Comparison of ENCODE assay signal across 9 cellular contexts in genomic region chr19:3760871-3761361, GRCh38. TPM values are rescaled to one million over a fixed set of nuclear protein-coding genes. Genes with fewer than 3 reads are reported as not detected.
A peak's percentile ranks its signal among the peaks of the same experiment; 100 is the strongest.
DNase-seq lines count a peak whose midpoint lies in the region; ATAC-seq and TF ChIP-seq lines count a peak whose summit lies in the region.
"Had no signal": no experiment of that assay in that cellular context is flagged by ENCODE, and none has a peak within 500 bp of the region (broad histone marks: within the 10 kb centered on the region; RNA-seq: fewer than 3 reads in every experiment).

No MANE protein-coding gene starts in this region.

- no peak for ATAC-seq in PC-3

- peaks cover 21% of the 10 kb centered on the region for H3K36me3 Mint-ChIP-seq in Calu3 (ENCODE audit: insufficient read depth, unreplicated experiment)
- peaks cover 2% of the 10 kb centered on the region for H3K36me3 Mint-ChIP-seq in neural progenitor cell

- H3K27me3 ChIP-seq in PC-3 (ENCODE audit: low read length): no peaks in the 10 kb centered on the region
- H3K27me3 ChIP-seq in ectodermal cell (ENCODE audit: control insufficient read depth, insufficient read depth, low read length, poor library complexity, severe bottlenecking): no peaks in the 10 kb centered on the region
- no peaks in the 10 kb centered on the region for H3K27me3 ChIP-seq in neural progenitor cell

- H3K4me2 ChIP-seq in PC-3 (ENCODE audit: low read length) (peak overlapping the region; percentile 94), neural progenitor cell (peak overlapping the region; percentile 85)

- CTCF ChIA-PET in Calu3 (lab: Charles Lee): interaction anchor here (2.3 kb wide), 1 partner anchor 52 kb away, joined by 7 read pairs; the partner anchor contains the start of gene TJP3
- CTCF ChIA-PET in PC-3 (lab: Charles Lee): no interaction called here

- H3K27ac ChIP-seq in PC-3 (ENCODE audit: low read length) (no peak overlapping the region), ectodermal cell (ENCODE audit: insufficient read depth, low read depth, low read length, poor library complexity, severe bottlenecking) (no peak overlapping the region), neural progenitor cell (no peak overlapping the region)

- H3K27me3 Mint-ChIP-seq in Calu3 (ENCODE audit: unreplicated experiment): no peaks in the 10 kb centered on the region
- H3K27me3 Mint-ChIP-seq in neural progenitor cell (ENCODE audit: insufficient read depth, low read depth): no peaks in the 10 kb centered on the region

- no peak for TF ChIP-seq CTCF in Calu3 (IDR thresholded peaks at IDR 0.05; ENCODE audit: unreplicated experiment)
- TF ChIP-seq CTCF in PC-3 (conservative IDR thresholded peaks at IDR 0.05; ENCODE audit: low read depth, low read length): no peak
- TF ChIP-seq CTCF in neural progenitor cell (IDR thresholded peaks at IDR 0.05): no peak

- no peaks in the 10 kb centered on the region for H4K20me1 ChIP-seq in PC-3 (ENCODE audit: low read length)
- H4K20me1 ChIP-seq in neural progenitor cell (ENCODE audit: low read depth): no peaks in the 10 kb centered on the region

- H3K9me3 Mint-ChIP-seq in Calu3 (ENCODE audit: low read depth, unreplicated experiment) (no peaks in the 10 kb centered on the region), neural progenitor cell (no peaks in the 10 kb centered on the region)

- H3F3A ChIP-seq in PC-3 (ENCODE audit: low read length, unreplicated experiment): no peaks in the 10 kb centered on the region
- H3F3A ChIP-seq in neural progenitor cell (ENCODE audit: low read depth): peaks cover 8% of the 10 kb centered on the region

- POLR2A ChIA-PET in PC-3 (lab: Charles Lee; ENCODE audit: unreplicated experiment): no interaction called here

- H3K79me2 ChIP-seq in PC-3 (ENCODE audit: low read length) (peaks cover 28% of the 10 kb centered on the region), neural progenitor cell (ENCODE audit: low read depth) (peaks cover 26% of the 10 kb centered on the region)

- H3K36me3 ChIP-seq in PC-3 (ENCODE audit: low read depth, low read length) (no peaks in the 10 kb centered on the region), ectodermal cell (ENCODE audit: control insufficient read depth, insufficient read depth, low read length) (peaks cover 5% of the 10 kb centered on the region), neural progenitor cell (no peaks in the 10 kb centered on the region)

- WGBS in ectodermal cell, 2 experiments: 52% methylated on average over 7 of the region's 7 CpGs

- H3K9ac ChIP-seq in PC-3 (ENCODE audit: low read length) (peak overlapping the region; percentile 85), neural progenitor cell (peak overlapping the region; percentile 83)

- no peaks in the 10 kb centered on the region for H3K9me2 ChIP-seq in PC-3 (replicated peaks; ENCODE audit: low read length)

- H2AFZ ChIP-seq in PC-3 (ENCODE audit: low read length) (peak overlapping the region; percentile 62), neural progenitor cell (replicated peaks) (peak overlapping the region; percentile 64)

- DNase-seq in Calu3 (no peak), PC-3 (no peak), neural progenitor cell (ENCODE audit: low spot score) (no peak), NCI-H226 (no peak), DMS153 treated with DMSO at 0.1 percent for 48 hours (lab: John Stamatoyannopoulos, UW; ENCODE audit: unreplicated experiment) (no peak), KG1 (lab: John Stamatoyannopoulos, UW) (no peak), epidermal melanocyte (ENCODE audit: insufficient read length, low spot score) (no peak)

- intact Hi-C loops in Calu3 (cut with micrococcal nuclease; ENCODE audit: unreplicated experiment): no loop called here
- intact Hi-C loops in PC-3 (cut with micrococcal nuclease): loop anchor here (5.0 kb wide), 1 partner anchor 226 kb away; the partner anchor contains the start of gene EEF2

- H3K4me1 ChIP-seq in PC-3 (ENCODE audit: insufficient read depth, low read length): peaks cover 5% of the 10 kb centered on the region; the same call in 1 of the 2 replicates
- H3K4me1 ChIP-seq in ectodermal cell (ENCODE audit: control insufficient read depth, insufficient read depth, low read length): no peaks in the 10 kb centered on the region
- peaks cover 3% of the 10 kb centered on the region for H3K4me1 ChIP-seq in neural progenitor cell

- no TSS peak for BruUV-seq in Calu3 (replicated peaks; lab: Mats Ljungman, UMichigan)
- TSS peak; percentile 44 for BruUV-seq in PC-3 (replicated peaks; lab: Mats Ljungman, UMichigan)

- H3K4me1 Mint-ChIP-seq in Calu3 (ENCODE audit: low read depth, unreplicated experiment) (peaks cover 7% of the 10 kb centered on the region), neural progenitor cell (peaks cover 14% of the 10 kb centered on the region)

- H3K4me3 ChIP-seq in PC-3 (ENCODE audit: low read length) (peak overlapping the region; percentile 73), ectodermal cell (ENCODE audit: insufficient read depth, low read depth, low read length) (peak overlapping the region; percentile 49), neural progenitor cell (peak overlapping the region; percentile 90)

- H3K27ac Mint-ChIP-seq in Calu3 (ENCODE audit: unreplicated experiment) (peak overlapping the region; percentile 80), neural progenitor cell (peak overlapping the region; percentile 85)

- H3K9me3 ChIP-seq in PC-3 (ENCODE audit: low read length) (no peaks in the 10 kb centered on the region), ectodermal cell (ENCODE audit: control insufficient read depth, low read length) (no peaks in the 10 kb centered on the region), neural progenitor cell (ENCODE audit: low read depth) (no peaks in the 10 kb centered on the region)

- H3K4me3 Mint-ChIP-seq in Calu3 (ENCODE audit: low read depth, unreplicated experiment): peak overlapping the region; percentile 91
- peak overlapping the region; percentile 96 for H3K4me3 Mint-ChIP-seq in neural progenitor cell

RNA-seq across cellular contexts. Expression of gene APBA3, which starts 0.6 kb away (rescaled TPM):
- total RNA-seq in Calu3 (2022): 18.1 and 19.6 TPM in 2 replicates
- total RNA-seq in PC-3 (2014; rRNA removed): 21.4 and 23.9 TPM in 2 replicates
- 26.2 TPM for polyA plus RNA-seq in ectodermal cell (2013, experiment 1 of 4)
- 20.2 TPM for polyA plus RNA-seq in ectodermal cell (2013, experiment 2 of 4)
- polyA plus RNA-seq in ectodermal cell (2013, experiment 3 of 4): 21.4 TPM
- 25.4 TPM for polyA plus RNA-seq in ectodermal cell (2013, experiment 4 of 4)
- total RNA-seq in neural progenitor cell (ENCODE audit: low replicate concordance): 17.3 and 41.1 TPM in 2 replicates

RNA-seq across cellular contexts. Expression of gene MRPL54, which starts 1.6 kb away (rescaled TPM):
- total RNA-seq in Calu3 (2022) (26.1 and 31.0 TPM in 2 replicates), PC-3 (2014; rRNA removed) (73.9 and 80.8 TPM in 2 replicates), neural progenitor cell (ENCODE audit: low replicate concordance) (15.1 and 21.4 TPM in 2 replicates)
- polyA plus RNA-seq in ectodermal cell (2013, experiment 1 of 4): 46.5 TPM
- polyA plus RNA-seq in ectodermal cell (2013, experiment 2 of 4): 40.9 TPM
- polyA plus RNA-seq in ectodermal cell (2013, experiment 3 of 4): 38.0 TPM
- polyA plus RNA-seq in ectodermal cell (2013, experiment 4 of 4): 48.9 TPM

RNA-seq across cellular contexts. Expression of gene RAX2, which starts 11.1 kb away (rescaled TPM):
- total RNA-seq in Calu3 (2022) (not detected in 2 replicates), PC-3 (2014; rRNA removed) (not detected in 2 replicates), neural progenitor cell (ENCODE audit: low replicate concordance) (not detected in 2 replicates)
- polyA plus RNA-seq in ectodermal cell (2013, experiment 1 of 4): not detected
- polyA plus RNA-seq in ectodermal cell (2013, experiment 2 of 4): not detected
- not detected for polyA plus RNA-seq in ectodermal cell (2013, experiment 3 of 4)
- not detected for polyA plus RNA-seq in ectodermal cell (2013, experiment 4 of 4)
- total RNA-seq: LHCN-M2 had no signal

RNA-seq across cellular contexts. Expression of gene MATK, which starts 25.3 kb away (rescaled TPM):
- not detected in 2 replicates for total RNA-seq in Calu3 (2022)
- total RNA-seq in PC-3 (2014; rRNA removed): not detected in 2 replicates
- 1.9 TPM for polyA plus RNA-seq in ectodermal cell (2013, experiment 1 of 4)
- polyA plus RNA-seq in ectodermal cell (2013, experiment 2 of 4): 3.9 TPM
- polyA plus RNA-seq in ectodermal cell (2013, experiment 3 of 4): 2.7 TPM
- polyA plus RNA-seq in ectodermal cell (2013, experiment 4 of 4): 2.5 TPM
- total RNA-seq in neural progenitor cell (ENCODE audit: low replicate concordance): 2.4 and 2.8 TPM in 2 replicates
- total RNA-seq: LHCN-M2 had no signal

RNA-seq across cellular contexts. Expression of gene TJP3, which starts 52.7 kb away (rescaled TPM):
- 84.8 and 111 TPM in 2 replicates for total RNA-seq in Calu3 (2022)
- 11.7 and 14.3 TPM in 2 replicates for total RNA-seq in PC-3 (2014; rRNA removed)
- 17.7 TPM for polyA plus RNA-seq in ectodermal cell (2013, experiment 1 of 4)
- 26.8 TPM for polyA plus RNA-seq in ectodermal cell (2013, experiment 2 of 4)
- 19.8 TPM for polyA plus RNA-seq in ectodermal cell (2013, experiment 3 of 4)
- 23.9 TPM for polyA plus RNA-seq in ectodermal cell (2013, experiment 4 of 4)
- total RNA-seq in neural progenitor cell (ENCODE audit: low replicate concordance): 14.7 and 32.5 TPM in 2 replicates
- total RNA-seq: LHCN-M2 had no signal
